9 cellular contexts compared by ENCODE assay signal in the genomic region with DNA sequence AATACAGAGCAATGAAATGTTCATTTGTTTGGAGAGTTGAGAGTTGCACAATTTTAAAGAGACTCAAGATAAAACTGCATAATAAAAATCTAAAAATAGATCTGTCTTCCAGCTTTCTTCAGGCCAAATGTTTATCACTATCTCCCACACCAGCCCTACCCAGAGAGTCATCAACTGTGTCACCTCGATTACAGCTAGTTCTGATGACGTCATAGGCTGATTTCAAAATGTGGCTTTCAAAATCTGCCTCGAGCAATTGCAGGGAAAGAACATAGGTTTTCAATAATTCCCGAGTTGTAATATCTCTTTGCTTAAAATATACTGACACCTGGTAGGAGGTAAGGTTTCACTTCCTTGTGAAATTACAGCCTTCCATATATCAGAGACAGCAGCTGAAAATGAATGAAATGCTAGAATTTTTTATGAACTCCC.
DNase-seq lines count a peak whose midpoint lies in the region; ATAC-seq and TF ChIP-seq lines count a peak whose summit lies in the region.
"Had no signal": no experiment of that assay in that cellular context is flagged by ENCODE, and none has a peak within 500 bp of the region (broad histone marks: within the 10 kb centered on the region; RNA-seq: fewer than 3 reads in every experiment).

No MANE protein-coding gene starts in this region.

- no peaks in the 10 kb centered on the region for H3K27me3 ChIP-seq in hepatocyte

- no peaks in the 10 kb centered on the region for H4K20me1 ChIP-seq in hepatocyte (ENCODE audit: insufficient read depth, poor library complexity, severe bottlenecking)

- ATAC-seq in HG03520 (IDR thresholded peaks at IDR 0.05; ENCODE audit: unreplicated experiment) = no peak

- no peaks in the 10 kb centered on the region for H3K79me2 ChIP-seq in hepatocyte

- no peaks in the 10 kb centered on the region for H3K9me3 ChIP-seq in hepatocyte (ENCODE audit: low read depth)

- H3K4me3 ChIP-seq in hepatocyte = no peak overlapping the region

- H3K4me2 ChIP-seq in hepatocyte = peak overlapping the region; percentile 46

- peak overlapping the region; percentile 87 for H3K27ac ChIP-seq in hepatocyte

- no peak for TF ChIP-seq CTCF in hepatocyte (IDR thresholded peaks at IDR 0.05; ENCODE audit: poor library complexity)

- H2AFZ ChIP-seq in hepatocyte = no peak overlapping the region

- no peaks in the 10 kb centered on the region for H3K9me2 ChIP-seq in hepatocyte (replicated peaks; ENCODE audit: insufficient read depth)

- WGBS in hepatocyte (ENCODE audit: low lambda C conversion rate, missing lambda C conversion rate) = 33% methylated on average over 4 of the region's 4 CpGs

- peak in 44 of 76 experiments; percentile 2 to 73 (median 32) for DNase-seq in HUDEP-2 (lab: John Stamatoyannopoulos, UW; ENCODE audit: unreplicated experiment in 76 of 76)
- DNase-seq in SKM-1 treated with dmso at 0.1 percent for 144 hours (lab: John Stamatoyannopoulos, UW; ENCODE audit: unreplicated experiment) = peak; percentile 30
- DNase-seq in hepatocyte (ENCODE audit: low spot score) = peak; percentile 88
- DNase-seq in superior temporal gyrus (ENCODE audit: extremely low spot score) = peak; percentile 21
- no peak for DNase-seq in SW480 (ENCODE audit: low spot score)
- no peak for DNase-seq in NCI-H82 treated with DMSO at 0.1 percent for 48 hours (lab: John Stamatoyannopoulos, UW; ENCODE audit: unreplicated experiment)
- no peak for DNase-seq in cortex of kidney (lab: John Stamatoyannopoulos, UW)
- DNase-seq: HCEC 1CT had no signal

- H3K4me1 ChIP-seq in hepatocyte (ENCODE audit: insufficient read depth) = peaks cover 6% of the 10 kb centered on the region

- no peaks in the 10 kb centered on the region for H3K36me3 ChIP-seq in hepatocyte (replicated peaks; ENCODE audit: insufficient read depth, low read depth)

Comparison
In these comparisons a context has a peak if more than half of its experiments do, and no peak if none do; other contexts are left out.
1. DNase-seq: peak in HUDEP-2 (44 of 76), SKM-1 treated with dmso at 0.1 percent for 144 hours (single experiment), hepatocyte (single experiment) and superior temporal gyrus (single experiment); none in SW480 (single experiment), NCI-H82 treated with DMSO at 0.1 percent for 48 hours (single experiment) and cortex of kidney (single experiment).